35 cellular contexts compared by ENCODE assay signal in genomic region chr6:107971181-107971580, GRCh38. TPM values are rescaled to one million over a fixed set of nuclear protein-coding genes. Genes with fewer than 3 reads are reported as not detected.
DNase-seq lines count a peak whose midpoint lies in the region; ATAC-seq and TF ChIP-seq lines count a peak whose summit lies in the region.
"Had no signal": no experiment of that assay in that cellular context is flagged by ENCODE, and none has a peak within 500 bp of the region (broad histone marks: within the 10 kb centered on the region; RNA-seq: fewer than 3 reads in every experiment).

No MANE protein-coding gene starts in this region.

- H3K4me3 Mint-ChIP-seq in activated naive CD4-positive, alpha-beta T cell treated with anti-CD3 and anti-CD28 coated beads, Interleukin-2, amount 50 U/mL, for 24 hours = no peak overlapping the region
- no peak overlapping the region for H3K4me3 Mint-ChIP-seq in activated naive CD4-positive, alpha-beta T cell treated with anti-CD3 and anti-CD28 coated beads for 36 hours
- no peak overlapping the region for H3K4me3 Mint-ChIP-seq in WTC11
- H3K4me3 Mint-ChIP-seq: B cell; CD14-positive monocyte; CD4-positive, alpha-beta memory T cell; CD4-positive, alpha-beta T cell; CD4-positive, CD25-positive, alpha-beta regulatory T cell; CD8-positive, alpha-beta memory T cell; CD8-positive, alpha-beta T cell had no signal

- H3K36me3 Mint-ChIP-seq in activated naive CD4-positive, alpha-beta T cell treated with anti-CD3 and anti-CD28 coated beads, Interleukin-2, amount 50 U/mL, for 24 hours = no peaks in the 10 kb centered on the region
- no peaks in the 10 kb centered on the region for H3K36me3 Mint-ChIP-seq in activated naive CD4-positive, alpha-beta T cell treated with anti-CD3 and anti-CD28 coated beads for 36 hours (ENCODE audit: low read depth)
- no peaks in the 10 kb centered on the region for H3K36me3 Mint-ChIP-seq in WTC11
- H3K36me3 Mint-ChIP-seq: CD14-positive monocyte; CD4-positive, alpha-beta memory T cell; CD4-positive, CD25-positive, alpha-beta regulatory T cell; CD8-positive, alpha-beta memory T cell; CD8-positive, alpha-beta T cell had no signal

- H3K18ac ChIP-seq in neuronal stem cell (ENCODE audit: low read length) = no peak overlapping the region

- H3K36me3 ChIP-seq in HEK293 (ENCODE audit: control insufficient read depth in 2 of 2, insufficient read depth in 1 of 2, low read length in 2 of 2) = no peaks in the 10 kb centered on the region
- H3K36me3 ChIP-seq in neuronal stem cell (replicated peaks in 1 of 2; ENCODE audit: control insufficient read depth in 2 of 2, insufficient read depth in 2 of 2, low read length in 2 of 2) = no peaks in the 10 kb centered on the region
- H3K36me3 ChIP-seq: BE2C; BLaER1; BLaER1 treated with 17β-estradiol and CSF1 and Interleukin-3, amounts not matched to agents 10 nM and 100 nM had no signal

- H2BK15ac ChIP-seq in neuronal stem cell (ENCODE audit: low read length) = no peak overlapping the region

- peaks cover 0 to 18% (median 0%) of the 10 kb centered on the region in 3 experiments for H3K27me3 ChIP-seq in neuronal stem cell (ENCODE audit: control insufficient read depth in 3 of 3, insufficient read depth in 3 of 3, low read depth in 1 of 3, low read length in 3 of 3)
- H3K27me3 ChIP-seq: BE2C; BLaER1; BLaER1 treated with 17β-estradiol and CSF1 and Interleukin-3, amounts not matched to agents 10 nM and 100 nM had no signal

- no peak overlapping the region for H2AFZ ChIP-seq in neuronal stem cell (ENCODE audit: low read length)

- no peaks in the 10 kb centered on the region for H3K9me3 Mint-ChIP-seq in activated naive CD4-positive, alpha-beta T cell treated with anti-CD3 and anti-CD28 coated beads, Interleukin-2, amount 50 U/mL, for 24 hours
- no peaks in the 10 kb centered on the region for H3K9me3 Mint-ChIP-seq in activated naive CD4-positive, alpha-beta T cell treated with anti-CD3 and anti-CD28 coated beads for 36 hours
- H3K9me3 Mint-ChIP-seq in WTC11 = no peaks in the 10 kb centered on the region
- H3K9me3 Mint-ChIP-seq: CD4-positive, alpha-beta memory T cell; CD4-positive, alpha-beta T cell; CD8-positive, alpha-beta memory T cell; CD8-positive, alpha-beta T cell had no signal

- no peak overlapping the region for H3K4ac ChIP-seq in neuronal stem cell (ENCODE audit: low read length)

- intact Hi-C loops in activated naive CD4-positive, alpha-beta T cell treated with anti-CD3 and anti-CD28 coated beads for 36 hours (cut with micrococcal nuclease) = loop anchor here (10.0 kb wide), 1 partner anchor 524 kb away; no protein-coding TSS in a partner anchor

- H3K27ac Mint-ChIP-seq in activated naive CD4-positive, alpha-beta T cell treated with anti-CD3 and anti-CD28 coated beads, Interleukin-2, amount 50 U/mL, for 24 hours = peak overlapping the region; percentile 38
- no peak overlapping the region for H3K27ac Mint-ChIP-seq in activated naive CD4-positive, alpha-beta T cell treated with anti-CD3 and anti-CD28 coated beads for 36 hours
- H3K27ac Mint-ChIP-seq in WTC11 = no peak overlapping the region
- H3K27ac Mint-ChIP-seq: B cell; CD14-positive monocyte; CD4-positive, alpha-beta memory T cell; CD4-positive, alpha-beta T cell; CD4-positive, CD25-positive, alpha-beta regulatory T cell; CD8-positive, alpha-beta memory T cell; CD8-positive, alpha-beta T cell had no signal

- H2BK12ac ChIP-seq in neuronal stem cell (ENCODE audit: low read length) = peak overlapping the region; percentile 16

- no peak for ATAC-seq in WTC11
- ATAC-seq: A549; CD8-positive, alpha-beta T cell had no signal

- CTCF ChIA-PET in activated naive CD4-positive, alpha-beta T cell treated with anti-CD3 and anti-CD28 coated beads for 36 hours (lab: Charles Lee) = interaction anchor here (0.6 to 2.3 kb wide), 3 partner anchors 9 to 22 kb away, joined by 3 to 7 read pairs (median 5); no protein-coding TSS in a partner anchor
- CTCF ChIA-PET in HEK293 (lab: Yijun Ruan, JAX) = interaction anchor here (0.6 to 3.1 kb wide), 5 partner anchors 10 to 1642 kb away, joined by 3 to 17 read pairs (median 3); no protein-coding TSS in a partner anchor
- CTCF ChIA-PET in WTC11 (lab: Charles Lee) = interaction anchor here (1.2 to 1.3 kb wide), 2 partner anchors 9 to 526 kb away, joined by 3 to 4 read pairs; no protein-coding TSS in a partner anchor

- H3K4me3 ChIP-seq in HEK293 (ENCODE audit: low read depth, low read length) (no peak overlapping the region), neuronal stem cell (ENCODE audit: low read length in 2 of 2) (no peak overlapping the region)
- H3K4me3 ChIP-seq: A549; BLaER1; BLaER1 treated with 17β-estradiol and CSF1 and Interleukin-3, amounts not matched to agents 10 nM and 100 nM had no signal

- no peaks in the 10 kb centered on the region for H3K79me1 ChIP-seq in neuronal stem cell (ENCODE audit: low read depth, low read length)

- DNase-seq in activated naive CD4-positive, alpha-beta T cell treated with anti-CD3 and anti-CD28 coated beads for 36 hours = no peak
- no peak for DNase-seq in WTC11 (ENCODE audit: low spot score)
- no peak for DNase-seq in neuronal stem cell (ENCODE audit: low spot score)
- no peak for DNase-seq in stimulated activated naive CD4-positive, alpha-beta T cell treated with Interleukin-2 at 50 U/mL for 16 hours (lab: John Stamatoyannopoulos, UW)
- DNase-seq in NCI-H146 treated with DMSO at 0.1 percent for 48 hours (lab: John Stamatoyannopoulos, UW; ENCODE audit: unreplicated experiment) = no peak
- no peak for DNase-seq in AG20443 (ENCODE audit: low spot score)
- DNase-seq: 8988T; ACHN; AML-193; BE2C; C1 segment of cervical spinal cord; Caco-2; Calu3; CD4-positive, alpha-beta memory T cell; CD4-positive, alpha-beta T cell; CD4-positive, CD25-positive, alpha-beta regulatory T cell; CD8-positive, alpha-beta memory T cell; CD8-positive, alpha-beta T cell; COR-L47; DMS 273 treated with DMSO at 0.1 percent for 48 hours; DMS153; DMS53; DMS79; DMS79 treated with DMSO at 0.1 percent for 48 hours; DND-41; EL had no signal

- H3K4me2 ChIP-seq in neuronal stem cell (ENCODE audit: insufficient read depth, low read length, poor library complexity, severe bottlenecking) = no peak overlapping the region
- H3K4me2 ChIP-seq: A549; BLaER1; BLaER1 treated with 17β-estradiol and CSF1 and Interleukin-3, amounts not matched to agents 10 nM and 100 nM had no signal

- H2BK5ac ChIP-seq in neuronal stem cell (ENCODE audit: low read length) = no peak overlapping the region

- no CpG with 5 or more reads among the region's 6 CpGs for WGBS in neuronal stem cell (ENCODE audit: extremely low coverage in 2 of 2, insufficient read length in 2 of 2, insufficient replicate concordance in 1 of 2), 2 donors

- H3K14ac ChIP-seq in neuronal stem cell (ENCODE audit: low read length) = no peak overlapping the region

- no peak overlapping the region for H4K91ac ChIP-seq in neuronal stem cell (ENCODE audit: low read depth, low read length, poor library complexity)

- no peaks in the 10 kb centered on the region for H3K9me3 ChIP-seq in HEK293 (ENCODE audit: control insufficient read depth, insufficient read depth, low read depth, low read length)
- H3K9me3 ChIP-seq in neuronal stem cell (replicated peaks in 1 of 2; ENCODE audit: control insufficient read depth in 2 of 2, insufficient read depth in 1 of 2, low read depth in 1 of 2, low read length in 2 of 2) = no peaks in the 10 kb centered on the region
- H3K9me3 ChIP-seq: A549; BE2C; BLaER1; BLaER1 treated with 17β-estradiol and CSF1 and Interleukin-3, amounts not matched to agents 10 nM and 100 nM; Caco-2 had no signal

- no peak overlapping the region for H3K9ac ChIP-seq in neuronal stem cell (ENCODE audit: low read depth, low read length, poor library complexity)
- H3K9ac ChIP-seq: BLaER1; BLaER1 treated with 17β-estradiol and CSF1 and Interleukin-3, amounts not matched to agents 10 nM and 100 nM had no signal

- H3K27me3 Mint-ChIP-seq in activated naive CD4-positive, alpha-beta T cell treated with anti-CD3 and anti-CD28 coated beads, Interleukin-2, amount 50 U/mL, for 24 hours = no peaks in the 10 kb centered on the region
- peaks cover 2% of the 10 kb centered on the region for H3K27me3 Mint-ChIP-seq in activated naive CD4-positive, alpha-beta T cell treated with anti-CD3 and anti-CD28 coated beads for 36 hours (ENCODE audit: low read depth)
- H3K27me3 Mint-ChIP-seq in WTC11 (ENCODE audit: low read depth) = no peaks in the 10 kb centered on the region; the same call in 1 of the 2 replicates
- H3K27me3 Mint-ChIP-seq: B cell; CD4-positive, alpha-beta T cell had no signal

- H3K4me1 ChIP-seq in HEK293 (ENCODE audit: control insufficient read depth, insufficient read depth, low read length) = no peaks in the 10 kb centered on the region
- peaks cover 0 to 3% of the 10 kb centered on the region in 2 donors for H3K4me1 ChIP-seq in neuronal stem cell (ENCODE audit: control insufficient read depth in 2 of 2, insufficient read depth in 1 of 2, low read depth in 1 of 2, low read length in 2 of 2)
- H3K4me1 ChIP-seq: A549; BLaER1; BLaER1 treated with 17β-estradiol and CSF1 and Interleukin-3, amounts not matched to agents 10 nM and 100 nM had no signal

- POLR2A ChIA-PET in HEK293 (lab: Yijun Ruan, JAX) = no interaction called here
- POLR2A ChIA-PET in WTC11 (lab: Charles Lee) = no interaction called here

- H3K4me1 Mint-ChIP-seq in activated naive CD4-positive, alpha-beta T cell treated with anti-CD3 and anti-CD28 coated beads, Interleukin-2, amount 50 U/mL, for 24 hours = no peaks in the 10 kb centered on the region
- no peaks in the 10 kb centered on the region for H3K4me1 Mint-ChIP-seq in activated naive CD4-positive, alpha-beta T cell treated with anti-CD3 and anti-CD28 coated beads for 36 hours (ENCODE audit: low read depth)
- peaks cover 27% of the 10 kb centered on the region for H3K4me1 Mint-ChIP-seq in WTC11
- H3K4me1 Mint-ChIP-seq: B cell, CD14-positive monocyte had no signal

- no peak overlapping the region for H2AK5ac ChIP-seq in neuronal stem cell (ENCODE audit: low read depth, low read length)

- TF ChIP-seq CTCF in HEK293 (tag by site-specific recombination; IDR thresholded peaks at IDR 0.05) (no peak), WTC11 (IDR thresholded peaks at IDR 0.05) (no peak)

- H4K8ac ChIP-seq in neuronal stem cell (ENCODE audit: low read depth, low read length) = no peak overlapping the region

- no peak overlapping the region for H3K23ac ChIP-seq in neuronal stem cell (ENCODE audit: low read depth, low read length, poor library complexity)

- H3K27ac ChIP-seq in HEK293 (ENCODE audit: extremely low read depth, low read depth, low read length) = no peak overlapping the region
- H3K27ac ChIP-seq in neuronal stem cell (replicated peaks; ENCODE audit: low read length) = no peak overlapping the region
- H3K27ac ChIP-seq: 22Rv1; A549; BLaER1; BLaER1 treated with 17β-estradiol and CSF1 and Interleukin-3, amounts not matched to agents 10 nM and 100 nM; C4-2B had no signal

- no peak overlapping the region for H2BK120ac ChIP-seq in neuronal stem cell (ENCODE audit: low read depth, low read length)

TF ChIP-seq in WTC11, 78 proteins besides CTCF, POLR2A, EP300 and RAD21 (continues in another document):
- TF ChIP-seq HMGA2 (CRISPR knock-in tag; IDR thresholded peaks at IDR 0.05) = peak; percentile 95

RNA-seq across cellular contexts. Expression of gene SEC63, which starts 13.2 kb away (rescaled TPM):
- 10 to 100 TPM; 78.3 to 86.5 TPM for total RNA-seq in activated naive CD4-positive, alpha-beta T cell treated with anti-CD3 and anti-CD28 coated beads for 36 hours
- total RNA-seq in WTC11 (2021) = 68.0 to 97.6 TPM (median 71.2 TPM) in 3 replicates
- polyA plus RNA-seq in neuronal stem cell (2013, experiment 1 of 2) = 42.3 TPM
- polyA plus RNA-seq in neuronal stem cell (2013, experiment 2 of 2) = 45.5 TPM
